29 cellular contexts compared by ENCODE assay signal in the genomic region with DNA sequence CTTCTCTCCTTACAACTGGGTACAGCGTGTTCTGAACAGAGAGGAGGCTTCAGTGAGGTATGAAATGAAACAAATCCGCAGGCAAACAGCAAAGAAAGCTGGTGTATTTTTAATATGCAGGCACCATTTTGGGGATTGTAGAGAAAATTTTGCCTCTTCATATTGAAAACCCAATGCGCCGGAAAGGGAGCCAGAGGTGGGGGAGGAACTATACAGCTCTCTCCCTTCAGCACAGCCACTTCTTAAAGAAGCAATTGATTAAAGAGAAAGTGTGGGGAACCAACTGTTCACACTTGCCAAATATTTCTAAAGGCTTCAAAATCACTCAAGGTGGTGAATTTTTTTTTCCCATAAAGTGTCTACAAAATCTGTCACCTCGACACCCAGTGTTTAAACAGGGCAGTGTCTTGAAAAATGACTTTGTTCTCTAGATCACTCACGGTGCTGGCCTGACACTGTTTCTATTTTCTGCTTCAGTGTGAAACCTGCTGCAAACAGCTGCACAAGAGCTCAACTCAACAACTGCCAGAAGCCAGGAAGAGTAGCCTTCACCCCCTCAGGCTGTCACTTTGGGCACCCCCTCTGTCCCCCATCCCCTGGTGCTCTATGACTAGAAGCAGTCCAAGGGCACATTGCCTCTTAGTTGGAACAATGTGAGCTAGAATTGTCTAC.
DNase-seq lines count a peak whose midpoint lies in the region; TF ChIP-seq lines count a peak whose summit lies in the region.
"Had no signal": no experiment of that assay in that cellular context is flagged by ENCODE, and none has a peak within 500 bp of the region (broad histone marks: within the 10 kb centered on the region; RNA-seq: fewer than 3 reads in every experiment).

No MANE protein-coding gene starts in this region.

- peak overlapping the region; percentile 42 for H3K9ac ChIP-seq in OCI-LY3 (ENCODE audit: low read length)
- H3K9ac ChIP-seq: BLaER1 treated with 17β-estradiol and CSF1 and Interleukin-3, amounts not matched to agents 10 nM and 100 nM had no signal

- DNase-seq in dorsolateral prefrontal cortex: peak in 3 of 10 donors; percentile 43 to 62 (median 53)
- DNase-seq in myocyte (ENCODE audit: low read depth): peak; percentile 52
- peak in 1 of 49 donors; percentile 4 for DNase-seq in substantia nigra (lab: John Stamatoyannopoulos, UW)
- no peak for DNase-seq in activated T-cell treated with anti-CD3 and anti-CD28 coated beads, Interleukin-2, amount 50 U/mL, for 1 hour
- no peak for DNase-seq in mesenteric fat pad (ENCODE audit: low spot score)
- no peak for DNase-seq in NCI-H2227 (lab: John Stamatoyannopoulos, UW; ENCODE audit: unreplicated experiment)
- DNase-seq in OCI-M1 (lab: John Stamatoyannopoulos, UW): no peak
- DNase-seq: AML-193; CD4-positive, alpha-beta T cell; COR-L47; DMS79; EL; GDM1; HCEC 1CT; Kasumi-1; NCI-H1092 treated with DMSO at 0.1 percent for 48 hours; NCI-H1436 treated with DMSO at 0.1 percent for 48 hours; NCI-H187 treated with DMSO at 0.1 percent for 48 hours; NCI-H2171 treated with DMSO at 0.1 percent for 48 hours; NCI-H524; NCI-H774; NK-92 treated with Interleukin-12 subunit alpha and Interleukin-12 subunit beta, amount 100 ng/mL, for 24 hours; Right ventricle myocardium superior; RPMI8226 had no signal

- intact Hi-C loops in dorsolateral prefrontal cortex (cut with DNase I): loop anchor here in 1 of 2 donors (5.0 kb wide), 1 partner anchor 280 kb away; no protein-coding TSS in a partner anchor

- H3K4me1 ChIP-seq in OCI-LY3 (ENCODE audit: low read length): peaks cover 41% of the 10 kb centered on the region
- H3K4me1 ChIP-seq: A549; BLaER1 treated with 17β-estradiol and CSF1 and Interleukin-3, amounts not matched to agents 10 nM and 100 nM; SJSA1 had no signal

- H3K27ac ChIP-seq in OCI-LY3 (ENCODE audit: low read length): peak overlapping the region; percentile 81
- H3K27ac ChIP-seq in dorsolateral prefrontal cortex: peak overlapping the region in 55 of 59 donors; percentile 8 to 89 (median 72)
- peak overlapping the region; percentile 22 for H3K27ac ChIP-seq in substantia nigra (ENCODE audit: low read depth, low read length, poor library complexity, severe bottlenecking)
- H3K27ac ChIP-seq: A549; BLaER1 treated with 17β-estradiol and CSF1 and Interleukin-3, amounts not matched to agents 10 nM and 100 nM; SJSA1 had no signal

- no peaks in the 10 kb centered on the region for H3K36me3 ChIP-seq in OCI-LY3 (replicated peaks; ENCODE audit: low read depth, low read length)
- H3K36me3 ChIP-seq: BLaER1 treated with 17β-estradiol and CSF1 and Interleukin-3, amounts not matched to agents 10 nM and 100 nM; SJSA1 had no signal

- H3K27me3 ChIP-seq in OCI-LY3 (ENCODE audit: low read depth, low read length) (no peaks in the 10 kb centered on the region), dorsolateral prefrontal cortex (no peaks in the 10 kb centered on the region)
- H3K27me3 ChIP-seq: BLaER1 treated with 17β-estradiol and CSF1 and Interleukin-3, amounts not matched to agents 10 nM and 100 nM had no signal

- no peak for TF ChIP-seq CTCF in OCI-LY3 (IDR thresholded peaks at IDR 0.05; ENCODE audit: low read depth, low read length)
- TF ChIP-seq CTCF in dorsolateral prefrontal cortex (IDR thresholded peaks at IDR 0.05 in 54 of 56, conservative IDR thresholded peaks at IDR 0.05 in 2 of 56; ENCODE audit: low read depth in 1 of 56, partially characterized antibody in 56 of 56): no peak

- H3K4me3 ChIP-seq in OCI-LY3 (ENCODE audit: low read length) (peak overlapping the region; percentile 51), dorsolateral prefrontal cortex (no peak overlapping the region)
- H3K4me3 ChIP-seq: A549; BLaER1 treated with 17β-estradiol and CSF1 and Interleukin-3, amounts not matched to agents 10 nM and 100 nM; K562; SJSA1 had no signal

- no peaks in the 10 kb centered on the region for H3K9me3 ChIP-seq in OCI-LY3 (ENCODE audit: insufficient read depth, low read length)
- H3K9me3 ChIP-seq: SJSA1 had no signal

- no peaks in the 10 kb centered on the region for H3K79me2 ChIP-seq in OCI-LY3 (ENCODE audit: low read length)

- H3K4me2 ChIP-seq in OCI-LY3 (ENCODE audit: low read length): peak overlapping the region; percentile 66
- H3K4me2 ChIP-seq: A549; BLaER1 treated with 17β-estradiol and CSF1 and Interleukin-3, amounts not matched to agents 10 nM and 100 nM had no signal

- peak overlapping the region; percentile 64 for H2AFZ ChIP-seq in OCI-LY3 (ENCODE audit: low read depth, low read length)

- no peaks in the 10 kb centered on the region for H4K20me1 ChIP-seq in OCI-LY3 (ENCODE audit: insufficient read depth, low read length)
- H4K20me1 ChIP-seq: BLaER1 treated with 17β-estradiol and CSF1 and Interleukin-3, amounts not matched to agents 10 nM and 100 nM had no signal

Comparison
In these comparisons a context has a peak if more than half of its experiments do, and no peak if none do; other contexts are left out.
1. H3K27ac ChIP-seq: peak in every context shown above with its lines; median percentile 81 in OCI-LY3; 72 in dorsolateral prefrontal cortex; 22 in substantia nigra.